Comparison of ENCODE assay signal across 13 cellular contexts in genomic region chr3:174619244-174619643, GRCh38.
"Had no signal": no experiment of that assay in that cellular context is flagged by ENCODE, and none has a peak within 500 bp of the region (broad histone marks: within the 10 kb centered on the region; RNA-seq: fewer than 3 reads in every experiment).

No MANE protein-coding gene starts in this region.

- H3K4me1 Mint-ChIP-seq: activated CD8-positive, alpha-beta memory T cell treated with anti-CD3 and anti-CD28 coated beads, Interleukin-2, amount 10 ng/mL, durations not matched to agents 7 days and 5 days; activated naive CD4-positive, alpha-beta T cell treated with anti-CD3 and anti-CD28 coated beads, Interleukin-2, amount 10 ng/mL, durations not matched to agents 7 days and 5 days; stimulated activated effector memory CD8-positive, alpha-beta T cell treated with anti-CD3 and anti-CD28 coated beads, Interleukin-12 subunit alpha, Interleukin-12 subunit beta, amount 100 ng/mL, for 72 hours had no signal

- ATAC-seq: activated CD8-positive, alpha-beta memory T cell treated with anti-CD3 and anti-CD28 coated beads, Interleukin-2, amount 10 ng/mL, durations not matched to agents 7 days and 5 days; stimulated activated effector memory CD8-positive, alpha-beta T cell treated with anti-CD3 and anti-CD28 coated beads, Interleukin-12 subunit alpha, Interleukin-12 subunit beta, amount 100 ng/mL, for 72 hours had no signal

- H3K4me1 ChIP-seq: breast epithelium had no signal

- H3K4me3 ChIP-seq: ascending aorta, breast epithelium, hepatocyte had no signal

- H3K27me3 Mint-ChIP-seq: activated CD8-positive, alpha-beta memory T cell treated with anti-CD3 and anti-CD28 coated beads, Interleukin-2, amount 10 ng/mL, durations not matched to agents 7 days and 5 days; activated naive CD4-positive, alpha-beta T cell treated with anti-CD3 and anti-CD28 coated beads, Interleukin-2, amount 10 ng/mL, durations not matched to agents 7 days and 5 days; naive B cell had no signal

- H3K36me3 ChIP-seq: ascending aorta, breast epithelium had no signal

- H3K9me3 Mint-ChIP-seq: activated naive CD4-positive, alpha-beta T cell treated with anti-CD3 and anti-CD28 coated beads, Interleukin-2, amount 10 ng/mL, durations not matched to agents 7 days and 5 days; naive B cell; stimulated activated effector memory CD8-positive, alpha-beta T cell treated with anti-CD3 and anti-CD28 coated beads, Interleukin-12 subunit alpha, Interleukin-12 subunit beta, amount 100 ng/mL, for 72 hours had no signal

- H2AFZ ChIP-seq: hepatocyte had no signal

- H3K27me3 ChIP-seq: ascending aorta, breast epithelium, hepatocyte had no signal

- H3K27ac Mint-ChIP-seq: activated CD8-positive, alpha-beta memory T cell treated with anti-CD3 and anti-CD28 coated beads, Interleukin-2, amount 10 ng/mL, durations not matched to agents 7 days and 5 days; activated naive CD4-positive, alpha-beta T cell treated with anti-CD3 and anti-CD28 coated beads, Interleukin-2, amount 10 ng/mL, durations not matched to agents 7 days and 5 days; stimulated activated effector memory CD8-positive, alpha-beta T cell treated with anti-CD3 and anti-CD28 coated beads, Interleukin-12 subunit alpha, Interleukin-12 subunit beta, amount 100 ng/mL, for 72 hours had no signal

- H3K4me2 ChIP-seq: hepatocyte had no signal

- DNase-seq: activated CD4-positive, alpha-beta T cell treated with anti-CD3 and anti-CD28 coated beads for 1 hour; activated CD4-positive, alpha-beta T cell treated with anti-CD3 and anti-CD28 coated beads, Interleukin-2, amount 50 U/mL, for 48 hours; activated CD8-positive, alpha-beta memory T cell treated with anti-CD3 and anti-CD28 coated beads, Interleukin-2, amount 10 ng/mL, durations not matched to agents 7 days and 5 days; activated naive CD4-positive, alpha-beta T cell treated with anti-CD3 and anti-CD28 coated beads, Interleukin-2, amount 10 ng/mL, durations not matched to agents 7 days and 5 days; activated T-cell treated with anti-CD3 and anti-CD28 coated beads, Interleukin-2, amount 50 U/mL, for 1 hour; dermis blood vessel endothelial cell; islet precursor cell; naive B cell had no signal

- H3K36me3 Mint-ChIP-seq: activated CD8-positive, alpha-beta memory T cell treated with anti-CD3 and anti-CD28 coated beads, Interleukin-2, amount 10 ng/mL, durations not matched to agents 7 days and 5 days; activated naive CD4-positive, alpha-beta T cell treated with anti-CD3 and anti-CD28 coated beads, Interleukin-2, amount 10 ng/mL, durations not matched to agents 7 days and 5 days; naive B cell; stimulated activated effector memory CD8-positive, alpha-beta T cell treated with anti-CD3 and anti-CD28 coated beads, Interleukin-12 subunit alpha, Interleukin-12 subunit beta, amount 100 ng/mL, for 72 hours had no signal

- H3K9me3 ChIP-seq: ascending aorta, breast epithelium had no signal

- H3K79me2 ChIP-seq: hepatocyte had no signal

- H3K4me3 Mint-ChIP-seq: activated CD8-positive, alpha-beta memory T cell treated with anti-CD3 and anti-CD28 coated beads, Interleukin-2, amount 10 ng/mL, durations not matched to agents 7 days and 5 days; activated naive CD4-positive, alpha-beta T cell treated with anti-CD3 and anti-CD28 coated beads, Interleukin-2, amount 10 ng/mL, durations not matched to agents 7 days and 5 days; naive B cell; stimulated activated effector memory CD8-positive, alpha-beta T cell treated with anti-CD3 and anti-CD28 coated beads, Interleukin-12 subunit alpha, Interleukin-12 subunit beta, amount 100 ng/mL, for 72 hours had no signal

- H3K27ac ChIP-seq: ascending aorta, breast epithelium, epithelial cell of prostate, hepatocyte had no signal
